Comparison of ENCODE assay signal across 8 cellular contexts in genomic region chr10:132223156-132223590, GRCh38. TPM values are rescaled to one million over a fixed set of nuclear protein-coding genes. Genes with fewer than 3 reads are reported as not detected.
DNase-seq lines count a peak whose midpoint lies in the region; ATAC-seq lines count a peak whose summit lies in the region.

No MANE protein-coding gene starts in this region.

- H3K9ac ChIP-seq in trophoblast cell (ENCODE audit: low read length): no peak overlapping the region

- no peak overlapping the region for H3K14ac ChIP-seq in trophoblast cell (ENCODE audit: low read length)

- H2BK12ac ChIP-seq in trophoblast cell (ENCODE audit: low read length): no peak overlapping the region

- H3K4me3 ChIP-seq in trophoblast cell (ENCODE audit: low read depth, low read length): no peak overlapping the region

- no peak overlapping the region for H2AFZ ChIP-seq in trophoblast cell (ENCODE audit: insufficient read depth, low read length, poor library complexity)

- H4K8ac ChIP-seq in trophoblast cell (ENCODE audit: low read depth, low read length): no peak overlapping the region

- no peak overlapping the region for H3K27ac ChIP-seq in trophoblast cell (ENCODE audit: low read depth, low read length)

- no peak overlapping the region for H4K12ac ChIP-seq in trophoblast cell (ENCODE audit: low read depth, low read length)

- H2BK120ac ChIP-seq in trophoblast cell (ENCODE audit: insufficient read depth, low read length, poor library complexity): no peak overlapping the region

- H4K91ac ChIP-seq in trophoblast cell (ENCODE audit: low read depth, low read length): no peak overlapping the region

- H2AK5ac ChIP-seq in trophoblast cell (ENCODE audit: low read length): no peak overlapping the region

- no CpG with 5 or more reads among the region's 16 CpGs for WGBS in trophoblast cell (ENCODE audit: extremely low coverage, insufficient coverage, insufficient read length)

- ATAC-seq in GM18873 (IDR thresholded peaks at IDR 0.05; ENCODE audit: low FRiP score, unreplicated experiment): peak; percentile 63
- ATAC-seq in HG03378 (IDR thresholded peaks at IDR 0.05; ENCODE audit: unreplicated experiment): peak; percentile 83

- no peaks in the 10 kb centered on the region for H3K79me2 ChIP-seq in trophoblast cell (ENCODE audit: control insufficient read depth, insufficient read depth, low read length, poor library complexity)

- H3K9me3 ChIP-seq in trophoblast cell (ENCODE audit: insufficient read depth, low read depth, low read length): peaks cover 7% of the 10 kb centered on the region

- H3K4me1 ChIP-seq in trophoblast cell (ENCODE audit: control insufficient read depth in 1 of 2, insufficient read depth in 2 of 2, low read length in 2 of 2): no peaks in the 10 kb centered on the region

- H3K79me1 ChIP-seq in trophoblast cell (ENCODE audit: low read length): no peaks in the 10 kb centered on the region

- H3K4me2 ChIP-seq in trophoblast cell (ENCODE audit: low read length): no peak overlapping the region

- H3K4ac ChIP-seq in trophoblast cell (ENCODE audit: low read depth, low read length): no peak overlapping the region

- H3K27me3 ChIP-seq in trophoblast cell (ENCODE audit: insufficient read depth, low read length): no peaks in the 10 kb centered on the region

- no peak overlapping the region for H3K18ac ChIP-seq in trophoblast cell (ENCODE audit: low read length)

- H2BK5ac ChIP-seq in trophoblast cell (ENCODE audit: low read depth, low read length, poor library complexity): no peak overlapping the region

- H3K36me3 ChIP-seq in trophoblast cell (ENCODE audit: control insufficient read depth in 1 of 2, insufficient read depth in 2 of 2, low read length in 2 of 2): no peaks in the 10 kb centered on the region

- DNase-seq in AG20443 (ENCODE audit: low spot score): peak; percentile 96
- DNase-seq in SHP77 treated with DMSO at 0.1 percent for 48 hours (lab: John Stamatoyannopoulos, UW): peak; percentile 9
- peak; percentile 70 for DNase-seq in activated naive CD4-positive, alpha-beta T cell treated with anti-CD3 and anti-CD28 coated beads, Interleukin-2, amount 50 U/mL, for 16 hours
- DNase-seq in glomerular visceral epithelial cell (ENCODE audit: extremely low spot score): peak; percentile 85
- DNase-seq in trophoblast cell: peak; percentile 78 to 84
- peak; percentile 85 for DNase-seq in ureter (ENCODE audit: low spot score)

- no peak overlapping the region for H3K23ac ChIP-seq in trophoblast cell (ENCODE audit: low read length)

RNA-seq across cellular contexts. Expression of gene DPYSL4, which starts 36.4 kb away (rescaled TPM):
- polyA plus RNA-seq in trophoblast cell (2013): 2.4 and 2.8 TPM in 2 replicates
- 2.1 TPM for total RNA-seq in ureter

Comparison
In these comparisons a context has a peak if more than half of its experiments do, and no peak if none do; other contexts are left out.
1. DNase-seq: peak in every context shown above with its lines; median percentile 96 in AG20443; 85 in glomerular visceral epithelial cell; 85 in ureter; 81 in trophoblast cell; 70 in activated naive CD4-positive, alpha-beta T cell treated with anti-CD3 and anti-CD28 coated beads, Interleukin-2, amount 50 U/mL, for 16 hours; 9 in SHP77 treated with DMSO at 0.1 percent for 48 hours.